ENCODE assay signal across 1 cellular context in genomic region chr3:152243729-152244151, GRCh38.
TF ChIP-seq lines count a peak whose summit lies in the region.
"Not testable (repeated sequence)": the region's sequence is repeated elsewhere in the genome, so short reads cannot be mapped to it uniquely, and the experiment has no call there.

No MANE protein-coding gene starts in this region.

TF ChIP-seq in K562, 482 proteins besides CTCF, POLR2A, EP300 and RAD21 (continued from another document and continues in another):
- TF ChIP-seq ZNF318 (IDR thresholded peaks at IDR 0.05; ENCODE audit: borderline replicate concordance in 1 of 2, low read depth in 1 of 2) (peak in 1 of 2 experiments; percentile 8; a peak in 1 of 4 replicates), LARP7 (IDR thresholded peaks at IDR 0.05) (0 out of 2 replicates have a peak, but pooled peaks have one; percentile 30), ZNF23 (CRISPR knock-in tag; IDR thresholded peaks at IDR 0.05) (0 out of 2 replicates have a peak, but pooled peaks have one; percentile 7), YY1 (IDR thresholded peaks at IDR 0.05; ENCODE audit: borderline replicate concordance in 1 of 3, control insufficient read depth in 1 of 3, extremely low read depth in 1 of 3, insufficient read depth in 3 of 3, insufficient read length in 1 of 3, insufficient replicate concordance in 2 of 3, low read depth in 1 of 3, low read length in 2 of 3) (peak in 2 of 3 experiments; percentile 19 to 76), ZNF311 (CRISPR knock-in tag; IDR thresholded peaks at IDR 0.05) (peak; percentile 61; the same call in 1 of the 2 replicates), NKRF (IDR thresholded peaks at IDR 0.05; ENCODE audit: borderline replicate concordance) (peak; percentile 44; the same call in 1 of the 2 replicates), ZNF764 (CRISPR knock-in tag; IDR thresholded peaks at IDR 0.05; ENCODE audit: low read depth) (0 out of 2 replicates have a peak, but pooled peaks have one; percentile 9), ZNF583 (CRISPR knock-in tag; IDR thresholded peaks at IDR 0.05) (peak; percentile 33; the same call in 1 of the 2 replicates), PTRF (tag; IDR thresholded peaks at IDR 0.05) (0 out of 2 replicates have a peak, but pooled peaks have one; percentile 18), HDAC8 (tag; IDR thresholded peaks at IDR 0.05) (peak; percentile 39; the same call in 1 of the 2 replicates), ATF7 (IDR thresholded peaks at IDR 0.05) (peak; percentile 5; the same call in 1 of the 2 replicates), HIVEP1 (CRISPR knock-in tag; IDR thresholded peaks at IDR 0.05) (0 out of 2 replicates have a peak, but pooled peaks have one; percentile 1), CREB3 (tag; conservative IDR thresholded peaks at IDR 0.05; ENCODE audit: low read depth) (peak; percentile 59; the same call in 1 of the 2 replicates), BCOR (IDR thresholded peaks at IDR 0.05) (peak; percentile 91), ADNP (tag; IDR thresholded peaks at IDR 0.05) (peak; percentile 97), HDAC2 (IDR thresholded peaks at IDR 0.05) (peak; percentile 91), C11orf30 (IDR thresholded peaks at IDR 0.05; ENCODE audit: low read depth) (peak; percentile 38; the same call in 1 of the 2 replicates), HDAC1 (IDR thresholded peaks at IDR 0.05) (0 out of 4 replicates have a peak, but pooled peaks of 1 of the 2 experiments have one; percentile 9), ZNF316 (IDR thresholded peaks at IDR 0.05) (peak; percentile 37), MLLT1 (IDR thresholded peaks at IDR 0.05) (peak; percentile 62 to 83), TAF7 (tag; IDR thresholded peaks at IDR 0.05) (peak; percentile 66), GATAD2A (IDR thresholded peaks at IDR 0.05) (0 out of 2 replicates have a peak, but pooled peaks have one; percentile 38), ZBTB2 (IDR thresholded peaks at IDR 0.05) (0 out of 2 replicates have a peak, but pooled peaks have one; percentile 39), JUND (IDR thresholded peaks at IDR 0.05; ENCODE audit: borderline replicate concordance, low read depth, low read length) (0 out of 2 replicates have a peak, but pooled peaks have one; percentile 1), NR2C1 (IDR thresholded peaks at IDR 0.05) (peak; percentile 46; the same call in 1 of the 2 replicates), NR2C1 (tag; IDR thresholded peaks at IDR 0.05) (peak; percentile 41; the same call in 1 of the 2 replicates), ZNF644 (tag; IDR thresholded peaks at IDR 0.05; ENCODE audit: low read depth) (peak; percentile 65; the same call in 1 of the 2 replicates), NFRKB (IDR thresholded peaks at IDR 0.05; ENCODE audit: low read depth) (peak; percentile 77; the same call in 1 of the 2 replicates), MTA3 (IDR thresholded peaks at IDR 0.05; ENCODE audit: borderline replicate concordance) (peak; percentile 31; the same call in 1 of the 2 replicates), SMARCA5 (IDR thresholded peaks at IDR 0.05) (peak; percentile 80; the same call in 1 of the 2 replicates), CXXC5 (CRISPR knock-in tag; IDR thresholded peaks at IDR 0.05) (peak; percentile 25; the same call in 1 of the 2 replicates), AFF1 (IDR thresholded peaks at IDR 0.05; ENCODE audit: low read depth in 1 of 2, partially characterized antibody in 2 of 2) (peak in 1 of 2 experiments; percentile 52), LCOR (CRISPR knock-in tag; IDR thresholded peaks at IDR 0.05) (0 out of 2 replicates have a peak, but pooled peaks have one; percentile 6), NR4A1 (tag; IDR thresholded peaks at IDR 0.05) (peak; percentile 16; the same call in 1 of the 2 replicates), GTF3C2 (IDR thresholded peaks at IDR 0.05; ENCODE audit: borderline replicate concordance, extremely low read depth, insufficient read length) (peak; percentile 66)
- not testable (repeated sequence) for TF ChIP-seq JUND (tag; IDR thresholded peaks at IDR 0.05; ENCODE audit: borderline replicate concordance, low read depth, low read length); NR4A1 (CRISPR knock-in tag; IDR thresholded peaks at IDR 0.05)
